ENCODE assay signal across 13 cellular contexts in the genomic region with DNA sequence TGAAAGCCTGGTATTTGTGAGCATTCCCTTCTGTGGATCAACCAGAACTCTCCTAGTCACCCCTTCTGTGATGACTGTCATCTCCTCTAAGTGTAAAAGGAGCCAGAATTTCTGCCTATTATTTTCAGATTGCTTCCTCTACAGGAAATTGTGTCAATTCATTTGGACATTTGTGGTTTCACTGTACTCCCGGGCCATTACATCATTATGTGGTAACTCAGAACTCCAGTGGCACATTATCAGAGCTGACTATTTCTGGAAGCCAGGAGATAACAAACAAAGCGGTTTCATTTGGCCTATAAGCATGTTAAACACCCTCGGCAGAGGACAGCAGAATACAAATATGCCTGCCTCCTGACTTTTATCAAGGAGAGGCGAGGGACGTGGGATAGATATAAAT.
A peak's percentile ranks its signal among the peaks of the same experiment; 100 is the strongest.
DNase-seq lines count a peak whose midpoint lies in the region; ATAC-seq, FAIRE-seq and TF ChIP-seq lines count a peak whose summit lies in the region.
"Had no signal": no experiment of that assay in that cellular context is flagged by ENCODE, and none has a peak within 500 bp of the region (broad histone marks: within the 10 kb centered on the region; RNA-seq: fewer than 3 reads in every experiment).

No MANE protein-coding gene starts in this region.

- no peaks in the 10 kb centered on the region for H3K36me3 ChIP-seq in HEK293 (ENCODE audit: control insufficient read depth in 2 of 2, insufficient read depth in 1 of 2, low read length in 2 of 2)
- no peaks in the 10 kb centered on the region for H3K36me3 ChIP-seq in pancreas
- H3K36me3 ChIP-seq: esophagus muscularis mucosa had no signal

- H3K9me3 ChIP-seq in HEK293 (ENCODE audit: control insufficient read depth, insufficient read depth, low read depth, low read length) (no peaks in the 10 kb centered on the region), pancreas (no peaks in the 10 kb centered on the region)
- H3K9me3 ChIP-seq: body of pancreas, esophagus muscularis mucosa had no signal

- no peaks in the 10 kb centered on the region for H3K27me3 ChIP-seq in pancreas
- H3K27me3 ChIP-seq: body of pancreas, esophagus muscularis mucosa had no signal

- H3K27ac ChIP-seq in HEK293 (ENCODE audit: extremely low read depth, low read depth, low read length) (no peak overlapping the region), pancreas (no peak overlapping the region)
- H3K27ac ChIP-seq: body of pancreas, esophagus muscularis mucosa had no signal

- peak in 3 of 4 donors; percentile 24 to 72 (median 44) for ATAC-seq in pancreas
- ATAC-seq: body of pancreas; stimulated activated effector memory CD8-positive, alpha-beta T cell treated with anti-CD3 and anti-CD28 coated beads, Interleukin-12 subunit alpha, Interleukin-12 subunit beta, amount 100 ng/mL, for 72 hours had no signal

- intact Hi-C loops in pancreas (cut with DNase I), result no loop called here

- CTCF ChIA-PET in HEK293 (lab: Yijun Ruan, JAX), result interaction anchor here (0.7 to 1.4 kb wide), 2 partner anchors 11 to 254 kb away, joined by 3 read pairs; no protein-coding TSS in a partner anchor

- in situ Hi-C loops in GM13976 (cut with MboI; ENCODE audit: low sequenced_read_pairs, unreplicated experiment), result no loop called here

- POLR2A ChIA-PET in HEK293 (lab: Yijun Ruan, JAX), result no interaction called here

- peak; percentile 73 for DNase-seq in NCI-H226
- peak; percentile 10 for DNase-seq in epithelial cell of esophagus (ENCODE audit: low read depth)
- no peak for DNase-seq in pancreas
- DNase-seq in GM13976 (ENCODE audit: low spot score), result no peak
- no peak for DNase-seq in NCI-H1048 (lab: John Stamatoyannopoulos, UW)
- no peak for DNase-seq in NCI-H526 treated with DMSO at 0.1 percent for 48 hours (lab: John Stamatoyannopoulos, UW)
- DNase-seq: body of pancreas, DMS79, NCI-H146 had no signal

- H3K4me3 ChIP-seq in HEK293 (ENCODE audit: low read depth, low read length) (no peak overlapping the region), epithelial cell of esophagus (ENCODE audit: low read length) (no peak overlapping the region), pancreas (no peak overlapping the region)
- H3K4me3 ChIP-seq: body of pancreas, esophagus muscularis mucosa had no signal

- WGBS in pancreas, 2 donors, result 40 to 54% methylated on average over 5 of the region's 5 CpGs

- TF ChIP-seq CTCF in HEK293 (tag by site-specific recombination; IDR thresholded peaks at IDR 0.05) (no peak), epithelial cell of esophagus (IDR thresholded peaks at IDR 0.05; ENCODE audit: insufficient read depth, low read depth, low read length, missing control alignments) (no peak), pancreas (IDR thresholded peaks at IDR 0.05) (no peak), GM13976 (IDR thresholded peaks at IDR 0.05; ENCODE audit: borderline replicate concordance, control extremely low read depth, extremely low read depth, insufficient read depth, missing control alignments) (no peak)

- no peak for FAIRE-seq in pancreas (lab: Jason Lieb, UNC)
- FAIRE-seq: GM18507 had no signal

- H3K4me1 ChIP-seq in HEK293 (ENCODE audit: control insufficient read depth, insufficient read depth, low read length) (peaks cover 3% of the 10 kb centered on the region; the same call in 1 of the 2 replicates), pancreas (peaks cover 0 to 4% (median 0%) of the 10 kb centered on the region in 3 donors)
- H3K4me1 ChIP-seq: body of pancreas had no signal

TF ChIP-seq in HEK293, 187 proteins besides CTCF, POLR2A, EP300 and RAD21 (continues in another document):
- peak; percentile 33; the same call in 1 of the 2 replicates for TF ChIP-seq ZXDB (tag by site-specific recombination; IDR thresholded peaks at IDR 0.05)
- TF ChIP-seq, protein P1, sequence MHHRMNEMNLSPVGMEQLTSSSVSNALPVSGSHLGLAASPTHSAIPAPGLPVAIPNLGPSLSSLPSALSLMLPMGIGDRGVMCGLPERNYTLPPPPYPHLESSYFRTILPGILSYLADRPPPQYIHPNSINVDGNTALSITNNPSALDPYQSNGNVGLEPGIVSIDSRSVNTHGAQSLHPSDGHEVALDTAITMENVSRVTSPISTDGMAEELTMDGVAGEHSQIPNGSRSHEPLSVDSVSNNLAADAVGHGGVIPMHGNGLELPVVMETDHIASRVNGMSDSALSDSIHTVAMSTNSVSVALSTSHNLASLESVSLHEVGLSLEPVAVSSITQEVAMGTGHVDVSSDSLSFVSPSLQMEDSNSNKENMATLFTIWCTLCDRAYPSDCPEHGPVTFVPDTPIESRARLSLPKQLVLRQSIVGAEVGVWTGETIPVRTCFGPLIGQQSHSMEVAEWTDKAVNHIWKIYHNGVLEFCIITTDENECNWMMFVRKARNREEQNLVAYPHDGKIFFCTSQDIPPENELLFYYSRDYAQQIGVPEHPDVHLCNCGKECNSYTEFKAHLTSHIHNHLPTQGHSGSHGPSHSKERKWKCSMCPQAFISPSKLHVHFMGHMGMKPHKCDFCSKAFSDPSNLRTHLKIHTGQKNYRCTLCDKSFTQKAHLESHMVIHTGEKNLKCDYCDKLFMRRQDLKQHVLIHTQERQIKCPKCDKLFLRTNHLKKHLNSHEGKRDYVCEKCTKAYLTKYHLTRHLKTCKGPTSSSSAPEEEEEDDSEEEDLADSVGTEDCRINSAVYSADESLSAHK (tag by site-specific recombination; IDR thresholded peaks at IDR 0.05), result peak; percentile 52; the same call in 1 of the 2 replicates
- TF ChIP-seq, protein P2, sequence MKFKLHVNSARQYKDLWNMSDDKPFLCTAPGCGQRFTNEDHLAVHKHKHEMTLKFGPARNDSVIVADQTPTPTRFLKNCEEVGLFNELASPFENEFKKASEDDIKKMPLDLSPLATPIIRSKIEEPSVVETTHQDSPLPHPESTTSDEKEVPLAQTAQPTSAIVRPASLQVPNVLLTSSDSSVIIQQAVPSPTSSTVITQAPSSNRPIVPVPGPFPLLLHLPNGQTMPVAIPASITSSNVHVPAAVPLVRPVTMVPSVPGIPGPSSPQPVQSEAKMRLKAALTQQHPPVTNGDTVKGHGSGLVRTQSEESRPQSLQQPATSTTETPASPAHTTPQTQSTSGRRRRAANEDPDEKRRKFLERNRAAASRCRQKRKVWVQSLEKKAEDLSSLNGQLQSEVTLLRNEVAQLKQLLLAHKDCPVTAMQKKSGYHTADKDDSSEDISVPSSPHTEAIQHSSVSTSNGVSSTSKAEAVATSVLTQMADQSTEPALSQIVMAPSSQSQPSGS (tag by site-specific recombination; IDR thresholded peaks at IDR 0.05; ENCODE audit: low read depth), result peak; percentile 70
- TF ChIP-seq ZEB2 (tag by site-specific recombination; IDR thresholded peaks at IDR 0.05), result 0 out of 2 replicates have a peak, but pooled peaks have one; percentile 26
- TF ChIP-seq ZNF660 (tag by site-specific recombination; IDR thresholded peaks at IDR 0.05), result peak; percentile 82; the same call in 1 of the 2 replicates
- peak; percentile 83 for TF ChIP-seq ZBTB21 (tag by site-specific recombination; IDR thresholded peaks at IDR 0.05)
- 0 out of 2 replicates have a peak, but pooled peaks have one; percentile 52 for TF ChIP-seq ZNF629 (tag by site-specific recombination; IDR thresholded peaks at IDR 0.05)
- TF ChIP-seq, protein P3, sequence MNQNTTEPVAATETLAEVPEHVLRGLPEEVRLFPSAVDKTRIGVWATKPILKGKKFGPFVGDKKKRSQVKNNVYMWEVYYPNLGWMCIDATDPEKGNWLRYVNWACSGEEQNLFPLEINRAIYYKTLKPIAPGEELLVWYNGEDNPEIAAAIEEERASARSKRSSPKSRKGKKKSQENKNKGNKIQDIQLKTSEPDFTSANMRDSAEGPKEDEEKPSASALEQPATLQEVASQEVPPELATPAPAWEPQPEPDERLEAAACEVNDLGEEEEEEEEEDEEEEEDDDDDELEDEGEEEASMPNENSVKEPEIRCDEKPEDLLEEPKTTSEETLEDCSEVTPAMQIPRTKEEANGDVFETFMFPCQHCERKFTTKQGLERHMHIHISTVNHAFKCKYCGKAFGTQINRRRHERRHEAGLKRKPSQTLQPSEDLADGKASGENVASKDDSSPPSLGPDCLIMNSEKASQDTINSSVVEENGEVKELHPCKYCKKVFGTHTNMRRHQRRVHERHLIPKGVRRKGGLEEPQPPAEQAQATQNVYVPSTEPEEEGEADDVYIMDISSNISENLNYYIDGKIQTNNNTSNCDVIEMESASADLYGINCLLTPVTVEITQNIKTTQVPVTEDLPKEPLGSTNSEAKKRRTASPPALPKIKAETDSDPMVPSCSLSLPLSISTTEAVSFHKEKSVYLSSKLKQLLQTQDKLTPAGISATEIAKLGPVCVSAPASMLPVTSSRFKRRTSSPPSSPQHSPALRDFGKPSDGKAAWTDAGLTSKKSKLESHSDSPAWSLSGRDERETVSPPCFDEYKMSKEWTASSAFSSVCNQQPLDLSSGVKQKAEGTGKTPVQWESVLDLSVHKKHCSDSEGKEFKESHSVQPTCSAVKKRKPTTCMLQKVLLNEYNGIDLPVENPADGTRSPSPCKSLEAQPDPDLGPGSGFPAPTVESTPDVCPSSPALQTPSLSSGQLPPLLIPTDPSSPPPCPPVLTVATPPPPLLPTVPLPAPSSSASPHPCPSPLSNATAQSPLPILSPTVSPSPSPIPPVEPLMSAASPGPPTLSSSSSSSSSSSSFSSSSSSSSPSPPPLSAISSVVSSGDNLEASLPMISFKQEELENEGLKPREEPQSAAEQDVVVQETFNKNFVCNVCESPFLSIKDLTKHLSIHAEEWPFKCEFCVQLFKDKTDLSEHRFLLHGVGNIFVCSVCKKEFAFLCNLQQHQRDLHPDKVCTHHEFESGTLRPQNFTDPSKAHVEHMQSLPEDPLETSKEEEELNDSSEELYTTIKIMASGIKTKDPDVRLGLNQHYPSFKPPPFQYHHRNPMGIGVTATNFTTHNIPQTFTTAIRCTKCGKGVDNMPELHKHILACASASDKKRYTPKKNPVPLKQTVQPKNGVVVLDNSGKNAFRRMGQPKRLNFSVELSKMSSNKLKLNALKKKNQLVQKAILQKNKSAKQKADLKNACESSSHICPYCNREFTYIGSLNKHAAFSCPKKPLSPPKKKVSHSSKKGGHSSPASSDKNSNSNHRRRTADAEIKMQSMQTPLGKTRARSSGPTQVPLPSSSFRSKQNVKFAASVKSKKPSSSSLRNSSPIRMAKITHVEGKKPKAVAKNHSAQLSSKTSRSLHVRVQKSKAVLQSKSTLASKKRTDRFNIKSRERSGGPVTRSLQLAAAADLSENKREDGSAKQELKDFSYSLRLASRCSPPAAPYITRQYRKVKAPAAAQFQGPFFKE (tag by site-specific recombination; IDR thresholded peaks at IDR 0.05; ENCODE audit: borderline replicate concordance), result no peak
- TF ChIP-seq GLIS2 (tag by site-specific recombination; IDR thresholded peaks at IDR 0.05), result no peak
- TF ChIP-seq SETDB1 (IDR thresholded peaks at IDR 0.05; ENCODE audit: insufficient read length, low read length), result no peak
- 0 out of 2 replicates have a peak, but pooled peaks have one; percentile 18 for TF ChIP-seq ZNF366 (tag by site-specific recombination; conservative IDR thresholded peaks at IDR 0.05)
- no peak for TF ChIP-seq ZNF521 (tag by site-specific recombination; IDR thresholded peaks at IDR 0.05)

Comparison
In these comparisons a context has a peak if more than half of its experiments do, and no peak if none do; other contexts are left out.
1. DNase-seq: peak in NCI-H226 (single experiment) and epithelial cell of esophagus (single experiment); none in pancreas (0 of 6), GM13976 (single experiment), NCI-H1048 (single experiment) and NCI-H526 treated with DMSO at 0.1 percent for 48 hours (single experiment).